ENCODE assay signal across 1 cellular context in genomic region chr11:13336246-13336873, GRCh38.
TF ChIP-seq lines count a peak whose summit lies in the region.

No MANE protein-coding gene starts in this region.

TF ChIP-seq in H1, 55 proteins besides CTCF, POLR2A, EP300 and RAD21 (continued from another document):
- TF ChIP-seq ATF3 (IDR thresholded peaks at IDR 0.05; ENCODE audit: insufficient read depth, low read depth, low read length) (no peak), BRCA1 (IDR thresholded peaks at IDR 0.05; ENCODE audit: low read depth, low read length) (no peak), RXRA (IDR thresholded peaks at IDR 0.05; ENCODE audit: insufficient read depth, low read depth, low read length) (no peak), EZH2 (IDR thresholded peaks at IDR 0.05; ENCODE audit: low read depth, low read length, severe bottlenecking) (no peak)
